In the genomic region with DNA sequence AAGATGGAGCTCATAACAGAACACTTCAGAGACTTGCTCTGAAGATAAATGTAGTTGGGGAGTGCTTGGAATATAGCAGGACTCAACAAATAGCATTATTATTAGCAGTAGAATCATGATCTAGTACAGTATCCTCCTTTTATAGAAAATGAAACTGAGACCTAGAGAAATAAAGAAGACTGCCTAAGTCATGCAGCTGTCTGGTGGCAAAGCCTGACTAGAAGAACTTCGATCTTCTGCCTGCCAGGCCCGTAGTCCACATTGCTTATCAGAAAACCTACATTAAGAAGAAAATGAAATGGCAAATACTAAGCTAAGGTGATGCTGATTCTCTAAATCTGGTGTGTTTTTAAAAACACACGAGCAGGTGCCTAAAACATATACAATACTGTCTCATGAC, we compare ENCODE assay signal across 10 cellular contexts. TPM values are rescaled to one million over a fixed set of nuclear protein-coding genes. Genes with fewer than 3 reads are reported as not detected.
A peak's percentile ranks its signal among the peaks of the same experiment; 100 is the strongest.
DNase-seq lines count a peak whose midpoint lies in the region; ATAC-seq and TF ChIP-seq lines count a peak whose summit lies in the region.
"Had no signal": no experiment of that assay in that cellular context is flagged by ENCODE, and none has a peak within 500 bp of the region (broad histone marks: within the 10 kb centered on the region; RNA-seq: fewer than 3 reads in every experiment).

No MANE protein-coding gene starts in this region.

- H3K4me3 ChIP-seq in fibroblast of villous mesenchyme (ENCODE audit: low read depth, low read length): peak overlapping the region; percentile 60
- no peak overlapping the region for H3K4me3 ChIP-seq in thyroid gland (replicated peaks in 1 of 3)
- H3K4me3 ChIP-seq in effector memory CD4-positive, alpha-beta T cell (ENCODE audit: insufficient read depth, low read depth, low read length, poor library complexity, severe bottlenecking): no peak overlapping the region

- H3K27me3 Mint-ChIP-seq in natural killer cell treated with Interleukin-12 subunit alpha and Interleukin-12 subunit beta and Interleukin-15 and Interleukin-18, amount 100 ng/mL, for 72 hours: peaks cover 0 to 2% of the 10 kb centered on the region in 2 donors
- H3K27me3 Mint-ChIP-seq: CD4-positive, CD25-positive, alpha-beta regulatory T cell had no signal

- H3K4me1 ChIP-seq in thyroid gland: peaks cover 0 to 3% of the 10 kb centered on the region in 2 donors
- H3K4me1 ChIP-seq in effector memory CD4-positive, alpha-beta T cell (ENCODE audit: control insufficient read depth, insufficient read depth, low read length, poor library complexity, severe bottlenecking): no peaks in the 10 kb centered on the region

- WGBS in thyroid gland, 2 donors: 75 to 90% methylated on average over 3 of the region's 3 CpGs

- H3K9me3 Mint-ChIP-seq in natural killer cell treated with Interleukin-12 subunit alpha and Interleukin-12 subunit beta and Interleukin-15 and Interleukin-18, amount 100 ng/mL, for 72 hours: no peaks in the 10 kb centered on the region
- H3K9me3 Mint-ChIP-seq: CD4-positive, CD25-positive, alpha-beta regulatory T cell had no signal

- no peaks in the 10 kb centered on the region for H3K36me3 Mint-ChIP-seq in natural killer cell treated with Interleukin-12 subunit alpha and Interleukin-12 subunit beta and Interleukin-15 and Interleukin-18, amount 100 ng/mL, for 72 hours
- H3K36me3 Mint-ChIP-seq: CD4-positive, CD25-positive, alpha-beta regulatory T cell had no signal

- intact Hi-C loops in thyroid gland (cut with DNase I): no loop called here

- no peaks in the 10 kb centered on the region for H3K9me3 ChIP-seq in thyroid gland
- H3K9me3 ChIP-seq in effector memory CD4-positive, alpha-beta T cell (ENCODE audit: control insufficient read depth, low read length): no peaks in the 10 kb centered on the region

- no peaks in the 10 kb centered on the region for H3K36me3 ChIP-seq in thyroid gland
- no peaks in the 10 kb centered on the region for H3K36me3 ChIP-seq in effector memory CD4-positive, alpha-beta T cell (ENCODE audit: control insufficient read depth, insufficient read depth, low read length)

- no peaks in the 10 kb centered on the region for H3K4me1 Mint-ChIP-seq in natural killer cell treated with Interleukin-12 subunit alpha and Interleukin-12 subunit beta and Interleukin-15 and Interleukin-18, amount 100 ng/mL, for 72 hours (ENCODE audit: low read depth in 2 of 2)

- TF ChIP-seq CTCF in fibroblast of villous mesenchyme (IDR thresholded peaks at IDR 0.05; ENCODE audit: insufficient read depth, low read depth, low read length): no peak
- TF ChIP-seq CTCF in thyroid gland (IDR thresholded peaks at IDR 0.05): no peak

- no peak overlapping the region for H3K4me3 Mint-ChIP-seq in natural killer cell treated with Interleukin-12 subunit alpha and Interleukin-12 subunit beta and Interleukin-15 and Interleukin-18, amount 100 ng/mL, for 72 hours
- H3K4me3 Mint-ChIP-seq: CD4-positive, CD25-positive, alpha-beta regulatory T cell had no signal

- TF ChIP-seq POLR2A in thyroid gland (IDR thresholded peaks at IDR 0.05): no peak

- H3K27ac Mint-ChIP-seq in natural killer cell treated with Interleukin-12 subunit alpha and Interleukin-12 subunit beta and Interleukin-15 and Interleukin-18, amount 100 ng/mL, for 72 hours: no peak overlapping the region
- H3K27ac Mint-ChIP-seq: CD4-positive, CD25-positive, alpha-beta regulatory T cell had no signal

- no peaks in the 10 kb centered on the region for H3K27me3 ChIP-seq in thyroid gland
- no peaks in the 10 kb centered on the region for H3K27me3 ChIP-seq in effector memory CD4-positive, alpha-beta T cell (replicated peaks; ENCODE audit: control insufficient read depth, insufficient read depth, low read length, poor library complexity, severe bottlenecking)

- H3K27ac ChIP-seq in thyroid gland: no peak overlapping the region
- no peak overlapping the region for H3K27ac ChIP-seq in effector memory CD4-positive, alpha-beta T cell (ENCODE audit: insufficient read depth, low read length, poor library complexity, severe bottlenecking)

- ATAC-seq in GM18499 (IDR thresholded peaks at IDR 0.05; ENCODE audit: insufficient read depth, unreplicated experiment) (peak; percentile 69), GM21526 (IDR thresholded peaks at IDR 0.05; ENCODE audit: low FRiP score, unreplicated experiment) (peak; percentile 93), HG03354 (IDR thresholded peaks at IDR 0.05; ENCODE audit: poor library complexity, severe bottlenecking, unreplicated experiment) (peak; percentile 90)
- no peak for ATAC-seq in natural killer cell treated with Interleukin-12 subunit alpha and Interleukin-12 subunit beta and Interleukin-15 and Interleukin-18, amount 100 ng/mL, for 72 hours

- DNase-seq in fibroblast of villous mesenchyme (ENCODE audit: low read depth) (no peak), thyroid gland (no peak), NOMO-1 treated with DMSO at 0.1 percent for 48 hours (lab: John Stamatoyannopoulos, UW; ENCODE audit: unreplicated experiment) (no peak)
- no peak for DNase-seq in effector memory CD4-positive, alpha-beta T cell
- no peak for DNase-seq in natural killer cell treated with Interleukin-12 subunit alpha and Interleukin-12 subunit beta and Interleukin-15 and Interleukin-18, amount 100 ng/mL, for 72 hours (ENCODE audit: low spot score)
- DNase-seq: CD4-positive, CD25-positive, alpha-beta regulatory T cell; NCI-H1436 had no signal

RNA-seq across cellular contexts. Expression of a gene that starts 46.4 kb away (rescaled TPM):
- total RNA-seq in fibroblast of villous mesenchyme (312 and 509 TPM in 2 replicates), thyroid gland (100 to 1,000 TPM in 3 of 4 donors, 10 to 100 TPM in 1; 99.8 to 169 (median 149) TPM)
- total RNA-seq in natural killer cell treated with Interleukin-12 subunit alpha and Interleukin-12 subunit beta and Interleukin-15 and Interleukin-18, amount 100 ng/mL, for 72 hours: 10 to 100 TPM in 1 of 2 donors, 1 to 10 TPM in 1; 6.0 to 10.1 TPM

Comparison
In these comparisons a context has a peak if more than half of its experiments do, and no peak if none do; other contexts are left out.
1. ATAC-seq: peak in GM18499 (single experiment), GM21526 (single experiment) and HG03354 (single experiment); none in natural killer cell treated with Interleukin-12 subunit alpha and Interleukin-12 subunit beta and Interleukin-15 and Interleukin-18, amount 100 ng/mL, for 72 hours (0 of 2).
2. RNA of a gene that starts 46.4 kb away (total RNA-seq): 312 to 509 TPM in fibroblast of villous mesenchyme and 99.8 to 169 TPM in thyroid gland; 6.0 to 10.1 TPM in natural killer cell treated with Interleukin-12 subunit alpha and Interleukin-12 subunit beta and Interleukin-15 and Interleukin-18, amount 100 ng/mL, for 72 hours; every median in the first group is over 4 times any median in the second.